1 cellular context compared by ENCODE assay signal in genomic region chr6:37175332-37176267, GRCh38.
TF ChIP-seq lines count a peak whose summit lies in the region.

No MANE protein-coding gene starts in this region.

TF ChIP-seq in K562, 482 proteins besides CTCF, POLR2A, EP300 and RAD21 (continued from another document and continues in another):
- TF ChIP-seq ZFP91 (CRISPR knock-in tag; IDR thresholded peaks at IDR 0.05) (no peak), ZNF165 (CRISPR knock-in tag; IDR thresholded peaks at IDR 0.05; ENCODE audit: borderline replicate concordance) (no peak; the same call in 1 of the 2 replicates), HNRNPUL1 (IDR thresholded peaks at IDR 0.05; ENCODE audit: low read length) (no peak; the same call in 1 of the 2 replicates), SRSF9 (IDR thresholded peaks at IDR 0.05; ENCODE audit: borderline replicate concordance, low read depth, low read length) (no peak), ATF7 (IDR thresholded peaks at IDR 0.05) (0 out of 2 replicates have a peak, but pooled peaks have one; percentile 40), SREBF2 (CRISPR knock-in tag; IDR thresholded peaks at IDR 0.05) (no peak), RERE (CRISPR knock-in tag; IDR thresholded peaks at IDR 0.05; ENCODE audit: borderline replicate concordance) (no peak), HNRNPL (IDR thresholded peaks at IDR 0.05; ENCODE audit: low read depth, low read length) (0 out of 2 replicates have a peak, but pooled peaks have one; percentile 15), REST (CRISPR knock-in tag; IDR thresholded peaks at IDR 0.05; ENCODE audit: low read depth) (0 out of 2 replicates have a peak, but pooled peaks have one; percentile 86), ZNF24 (IDR thresholded peaks at IDR 0.05) (no peak), PREB (CRISPR knock-in tag; IDR thresholded peaks at IDR 0.05) (no peak), ZBTB2 (IDR thresholded peaks at IDR 0.05) (no peak), ZNF121 (CRISPR knock-in tag; conservative IDR thresholded peaks at IDR 0.05) (no peak), BCOR (IDR thresholded peaks at IDR 0.05) (no peak), NR2F6 (CRISPR knock-in tag; IDR thresholded peaks at IDR 0.05) (peak; percentile 49; the same call in 1 of the 2 replicates), PCBP1 (IDR thresholded peaks at IDR 0.05; ENCODE audit: low read depth, low read length, poor library complexity, severe bottlenecking) (no peak), HNRNPK (IDR thresholded peaks at IDR 0.05; ENCODE audit: low read depth, low read length, poor library complexity, severe bottlenecking) (no peak), ZNF830 (CRISPR knock-in tag; IDR thresholded peaks at IDR 0.05) (peak; percentile 99), GTF2F1 (IDR thresholded peaks at IDR 0.05; ENCODE audit: low read depth, low read length) (no peak), ZNF395 (CRISPR knock-in tag; IDR thresholded peaks at IDR 0.05) (no peak; the same call in none of the 2 replicates), ZNF695 (CRISPR knock-in tag; IDR thresholded peaks at IDR 0.05) (peak; percentile 73; the same call in 1 of the 2 replicates), NCOA2 (IDR thresholded peaks at IDR 0.05; ENCODE audit: partially characterized antibody in 2 of 2) (no peak), HBP1 (CRISPR knock-in tag; IDR thresholded peaks at IDR 0.05) (peak; percentile 94), ZNF766 (CRISPR knock-in tag; conservative IDR thresholded peaks at IDR 0.05) (0 out of 2 replicates have a peak, but pooled peaks have one; percentile 37), TEAD4 (IDR thresholded peaks at IDR 0.05; ENCODE audit: low read length) (peak; percentile 9; the same call in 1 of the 2 replicates), TEAD4 (CRISPR knock-in tag; IDR thresholded peaks at IDR 0.05; ENCODE audit: borderline replicate concordance) (no peak), SMAD4 (CRISPR knock-in tag; conservative IDR thresholded peaks at IDR 0.05) (no peak; the same call in 1 of the 2 replicates), RBM17 (IDR thresholded peaks at IDR 0.05; ENCODE audit: borderline replicate concordance, low read depth, low read length) (no peak), POLR2AphosphoS5 (IDR thresholded peaks at IDR 0.05; ENCODE audit: control insufficient read depth, insufficient read depth, low read depth, low read length) (peak; percentile 58; the same call in 1 of the 2 replicates), NCOR1 (IDR thresholded peaks at IDR 0.05) (no peak), BHLHE40 (IDR thresholded peaks at IDR 0.05; ENCODE audit: low read length) (0 out of 2 replicates have a peak, but pooled peaks have one; percentile 11), SNAPC5 (CRISPR knock-in tag; IDR thresholded peaks at IDR 0.05) (no peak), ZNF174 (CRISPR knock-in tag; IDR thresholded peaks at IDR 0.05) (peak; percentile 83; the same call in 1 of the 2 replicates), MAX (CRISPR knock-in tag; IDR thresholded peaks at IDR 0.05) (no peak), IRF2 (CRISPR knock-in tag; IDR thresholded peaks at IDR 0.05) (no peak), CHCHD3 (CRISPR knock-in tag; IDR thresholded peaks at IDR 0.05) (no peak), ZNF592 (IDR thresholded peaks at IDR 0.05) (no peak)
